In the genomic region with DNA sequence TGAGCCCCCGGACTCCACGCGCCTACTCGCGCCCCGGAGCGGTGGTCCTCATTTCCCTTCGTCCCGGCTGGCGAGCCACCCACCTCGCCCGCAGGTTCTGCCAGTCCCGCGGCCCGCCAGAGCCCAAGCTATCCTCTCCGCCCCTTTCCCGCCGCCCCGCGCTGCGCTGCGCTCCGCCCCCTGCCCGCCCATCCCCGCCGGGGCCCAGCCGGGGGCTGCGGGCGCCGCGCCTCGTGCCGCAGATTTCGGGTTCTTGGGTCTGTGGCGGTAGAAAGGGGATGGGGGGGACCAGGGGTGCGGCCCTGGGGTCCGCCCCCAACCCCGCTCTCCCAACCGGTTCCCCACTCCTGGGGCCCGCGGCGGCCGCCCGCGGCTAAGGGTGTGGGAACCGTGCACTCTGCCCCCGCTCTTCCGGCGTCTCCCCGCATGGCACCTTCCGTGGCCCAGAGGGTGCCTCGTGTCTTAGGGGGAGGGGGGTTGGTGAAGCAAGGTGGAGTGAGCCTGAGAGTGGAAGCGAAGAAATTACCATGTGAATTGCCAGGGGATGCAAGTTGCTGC, we compare ENCODE assay signal across 8 cellular contexts.
DNase-seq lines count a peak whose midpoint lies in the region; ATAC-seq and TF ChIP-seq lines count a peak whose summit lies in the region.

No MANE protein-coding gene starts in this region.

- peaks cover 5% of the 10 kb centered on the region for H3K36me3 Mint-ChIP-seq in progenitor cell of endocrine pancreas (ENCODE audit: insufficient read depth)

- H3K27ac Mint-ChIP-seq in progenitor cell of endocrine pancreas, result peak overlapping the region; percentile 85

- peak in 1 of 2 donors; percentile 8 for TF ChIP-seq POLR2A in vagina (IDR thresholded peaks at IDR 0.05)

- H3K36me3 ChIP-seq in vagina, result no peaks in the 10 kb centered on the region

- peaks cover 6% of the 10 kb centered on the region for H3K4me1 Mint-ChIP-seq in progenitor cell of endocrine pancreas (ENCODE audit: low read depth)

- H3K4me3 ChIP-seq in vagina, result peak overlapping the region; percentile 62

- no peaks in the 10 kb centered on the region for H3K27me3 Mint-ChIP-seq in progenitor cell of endocrine pancreas

- intact Hi-C loops in vagina (cut with DNase I), result no loop called here

- TF ChIP-seq CTCF in foreskin keratinocyte (conservative IDR thresholded peaks at IDR 0.05), result no peak
- TF ChIP-seq CTCF in progenitor cell of endocrine pancreas (IDR thresholded peaks at IDR 0.05; ENCODE audit: unreplicated experiment), result peak; percentile 7
- no peak for TF ChIP-seq CTCF in vagina (IDR thresholded peaks at IDR 0.05)

- H3K4me3 Mint-ChIP-seq in progenitor cell of endocrine pancreas (ENCODE audit: low read depth), result peak overlapping the region; percentile 91

- H3K9me3 ChIP-seq in vagina, result no peaks in the 10 kb centered on the region

- peaks cover 9% of the 10 kb centered on the region for H3K9me3 Mint-ChIP-seq in progenitor cell of endocrine pancreas (ENCODE audit: low read depth)

- H3K27me3 ChIP-seq in foreskin keratinocyte (no peaks in the 10 kb centered on the region), vagina (no peaks in the 10 kb centered on the region)

- DNase-seq in NCI-H82 treated with DMSO at 0.1 percent for 48 hours (lab: John Stamatoyannopoulos, UW; ENCODE audit: unreplicated experiment) (peak; percentile 36), foreskin keratinocyte (peak; percentile 81 to 89), progenitor cell of endocrine pancreas (ENCODE audit: low spot score, unreplicated experiment) (peak; percentile 12), vagina (ENCODE audit: extremely low spot score in 2 of 2) (no peak), NCI-H446 (lab: John Stamatoyannopoulos, UW) (no peak)
- peak; percentile 76 to 80 for DNase-seq in activated T-cell treated with anti-CD3 and anti-CD28 coated beads, Interleukin-2, amount 50 U/mL, for 48 hours

- peak overlapping the region; percentile 95 for H3K27ac ChIP-seq in foreskin keratinocyte
- H3K27ac ChIP-seq in vagina, result peak overlapping the region; percentile 21

- peak; percentile 47 for ATAC-seq in GM18498 (IDR thresholded peaks at IDR 0.05; ENCODE audit: unreplicated experiment)
- ATAC-seq in foreskin keratinocyte, result peak; percentile 79
- no peak for ATAC-seq in HG03439 (IDR thresholded peaks at IDR 0.05; ENCODE audit: unreplicated experiment)

- H3K4me1 ChIP-seq in foreskin keratinocyte (peaks cover 27% of the 10 kb centered on the region), vagina (no peaks in the 10 kb centered on the region)

Comparison
In these comparisons a context has a peak if more than half of its experiments do, and no peak if none do; other contexts are left out.
1. DNase-seq: peak in NCI-H82 treated with DMSO at 0.1 percent for 48 hours (single experiment), activated T-cell treated with anti-CD3 and anti-CD28 coated beads, Interleukin-2, amount 50 U/mL, for 48 hours (2 of 2), foreskin keratinocyte (2 of 2) and progenitor cell of endocrine pancreas (single experiment); none in vagina (0 of 2) and NCI-H446 (0 of 2).